In genomic region chr15:95734422-95735316, GRCh38 we compare ENCODE assay signal across 1 cellular context.
TF ChIP-seq lines count a peak whose summit lies in the region.

No MANE protein-coding gene starts in this region.

TF ChIP-seq in HepG2, 621 proteins besides CTCF, POLR2A, EP300 and RAD21 (continued from another document):
- TF ChIP-seq, protein P1, sequence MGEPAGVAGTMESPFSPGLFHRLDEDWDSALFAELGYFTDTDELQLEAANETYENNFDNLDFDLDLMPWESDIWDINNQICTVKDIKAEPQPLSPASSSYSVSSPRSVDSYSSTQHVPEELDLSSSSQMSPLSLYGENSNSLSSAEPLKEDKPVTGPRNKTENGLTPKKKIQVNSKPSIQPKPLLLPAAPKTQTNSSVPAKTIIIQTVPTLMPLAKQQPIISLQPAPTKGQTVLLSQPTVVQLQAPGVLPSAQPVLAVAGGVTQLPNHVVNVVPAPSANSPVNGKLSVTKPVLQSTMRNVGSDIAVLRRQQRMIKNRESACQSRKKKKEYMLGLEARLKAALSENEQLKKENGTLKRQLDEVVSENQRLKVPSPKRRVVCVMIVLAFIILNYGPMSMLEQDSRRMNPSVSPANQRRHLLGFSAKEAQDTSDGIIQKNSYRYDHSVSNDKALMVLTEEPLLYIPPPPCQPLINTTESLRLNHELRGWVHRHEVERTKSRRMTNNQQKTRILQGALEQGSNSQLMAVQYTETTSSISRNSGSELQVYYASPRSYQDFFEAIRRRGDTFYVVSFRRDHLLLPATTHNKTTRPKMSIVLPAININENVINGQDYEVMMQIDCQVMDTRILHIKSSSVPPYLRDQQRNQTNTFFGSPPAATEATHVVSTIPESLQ (CRISPR knock-in tag; conservative IDR thresholded peaks at IDR 0.05), result no peak
- TF ChIP-seq STAG1 (CRISPR knock-in tag; IDR thresholded peaks at IDR 0.05), result no peak
- TF ChIP-seq, protein P2, sequence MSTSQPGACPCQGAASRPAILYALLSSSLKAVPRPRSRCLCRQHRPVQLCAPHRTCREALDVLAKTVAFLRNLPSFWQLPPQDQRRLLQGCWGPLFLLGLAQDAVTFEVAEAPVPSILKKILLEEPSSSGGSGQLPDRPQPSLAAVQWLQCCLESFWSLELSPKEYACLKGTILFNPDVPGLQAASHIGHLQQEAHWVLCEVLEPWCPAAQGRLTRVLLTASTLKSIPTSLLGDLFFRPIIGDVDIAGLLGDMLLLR (CRISPR knock-in tag; IDR thresholded peaks at IDR 0.05), result no peak
- TF ChIP-seq ATF7 (IDR thresholded peaks at IDR 0.05), result no peak
- TF ChIP-seq ATF7 (CRISPR knock-in tag; IDR thresholded peaks at IDR 0.05), result no peak
- TF ChIP-seq, protein P3, sequence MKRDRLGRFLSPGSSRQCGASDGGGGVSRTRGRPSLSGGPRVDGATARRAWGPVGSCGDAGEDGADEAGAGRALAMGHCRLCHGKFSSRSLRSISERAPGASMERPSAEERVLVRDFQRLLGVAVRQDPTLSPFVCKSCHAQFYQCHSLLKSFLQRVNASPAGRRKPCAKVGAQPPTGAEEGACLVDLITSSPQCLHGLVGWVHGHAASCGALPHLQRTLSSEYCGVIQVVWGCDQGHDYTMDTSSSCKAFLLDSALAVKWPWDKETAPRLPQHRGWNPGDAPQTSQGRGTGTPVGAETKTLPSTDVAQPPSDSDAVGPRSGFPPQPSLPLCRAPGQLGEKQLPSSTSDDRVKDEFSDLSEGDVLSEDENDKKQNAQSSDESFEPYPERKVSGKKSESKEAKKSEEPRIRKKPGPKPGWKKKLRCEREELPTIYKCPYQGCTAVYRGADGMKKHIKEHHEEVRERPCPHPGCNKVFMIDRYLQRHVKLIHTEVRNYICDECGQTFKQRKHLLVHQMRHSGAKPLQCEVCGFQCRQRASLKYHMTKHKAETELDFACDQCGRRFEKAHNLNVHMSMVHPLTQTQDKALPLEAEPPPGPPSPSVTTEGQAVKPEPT (CRISPR knock-in tag; IDR thresholded peaks at IDR 0.05; ENCODE audit: low read depth), result no peak
- no peak for TF ChIP-seq ZNF773 (CRISPR knock-in tag; IDR thresholded peaks at IDR 0.05; ENCODE audit: borderline replicate concordance)
- TF ChIP-seq NPAS2 (CRISPR knock-in tag; IDR thresholded peaks at IDR 0.05; ENCODE audit: borderline replicate concordance), result no peak
- no peak for TF ChIP-seq NONO (IDR thresholded peaks at IDR 0.05)
- TF ChIP-seq NONO (CRISPR knock-in tag; conservative IDR thresholded peaks at IDR 0.05), result no peak
- TF ChIP-seq, protein P4, sequence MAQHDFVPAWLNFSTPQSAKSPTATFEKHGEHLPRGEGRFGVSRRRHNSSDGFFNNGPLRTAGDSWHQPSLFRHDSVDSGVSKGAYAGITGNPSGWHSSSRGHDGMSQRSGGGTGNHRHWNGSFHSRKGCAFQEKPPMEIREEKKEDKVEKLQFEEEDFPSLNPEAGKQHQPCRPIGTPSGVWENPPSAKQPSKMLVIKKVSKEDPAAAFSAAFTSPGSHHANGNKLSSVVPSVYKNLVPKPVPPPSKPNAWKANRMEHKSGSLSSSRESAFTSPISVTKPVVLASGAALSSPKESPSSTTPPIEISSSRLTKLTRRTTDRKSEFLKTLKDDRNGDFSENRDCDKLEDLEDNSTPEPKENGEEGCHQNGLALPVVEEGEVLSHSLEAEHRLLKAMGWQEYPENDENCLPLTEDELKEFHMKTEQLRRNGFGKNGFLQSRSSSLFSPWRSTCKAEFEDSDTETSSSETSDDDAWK (CRISPR knock-in tag; IDR thresholded peaks at IDR 0.05), result no peak
TF ChIP-seq in HepG2: peak in this region for 0.
